Comparison of ENCODE assay signal across 1 cellular context in the genomic region with DNA sequence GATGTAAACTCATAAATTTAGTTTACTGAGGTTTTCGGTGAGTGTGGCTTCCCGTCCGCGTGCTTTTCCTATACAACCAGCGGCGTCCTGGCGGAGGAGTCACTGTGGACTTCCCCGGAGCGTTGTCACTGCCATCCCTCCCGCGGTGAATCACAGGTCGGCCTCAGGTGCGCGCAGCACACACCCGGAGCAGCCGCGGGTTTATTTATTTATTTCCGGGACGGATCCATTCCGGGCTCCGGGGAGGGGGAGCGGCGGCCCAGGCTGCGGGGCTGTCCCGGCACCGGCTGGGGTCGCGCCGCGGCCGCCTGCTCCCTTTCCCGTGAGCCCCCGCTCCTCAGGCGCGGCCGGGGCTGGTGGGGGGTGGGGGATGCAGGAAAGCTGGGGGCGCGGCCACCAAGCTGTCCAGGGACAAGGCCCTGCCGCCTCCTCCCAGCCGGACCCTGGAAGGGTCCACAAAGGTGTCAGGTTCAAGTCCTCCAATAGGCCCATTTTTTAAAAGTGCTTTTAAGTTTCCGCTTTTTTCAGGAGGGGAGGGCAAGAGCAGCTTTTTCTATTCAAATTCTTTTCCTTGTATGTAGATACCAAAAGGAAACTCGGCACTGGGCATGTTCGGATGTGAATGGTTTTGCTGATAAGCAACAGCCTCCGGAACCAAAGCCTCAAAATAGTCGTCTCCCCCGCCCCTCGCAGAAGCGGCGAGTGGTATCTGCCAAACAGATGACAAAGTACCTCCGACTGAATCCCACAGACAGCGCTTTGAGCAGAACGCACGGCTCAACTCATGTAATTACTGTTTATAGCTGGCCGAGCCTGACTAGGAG.
A peak's percentile ranks its signal among the peaks of the same experiment; 100 is the strongest.
TF ChIP-seq lines count a peak whose summit lies in the region.

No MANE protein-coding gene starts in this region.

TF ChIP-seq in HepG2, 621 proteins besides CTCF, POLR2A, EP300 and RAD21 (continued from another document and continues in another):
- TF ChIP-seq, protein P1, sequence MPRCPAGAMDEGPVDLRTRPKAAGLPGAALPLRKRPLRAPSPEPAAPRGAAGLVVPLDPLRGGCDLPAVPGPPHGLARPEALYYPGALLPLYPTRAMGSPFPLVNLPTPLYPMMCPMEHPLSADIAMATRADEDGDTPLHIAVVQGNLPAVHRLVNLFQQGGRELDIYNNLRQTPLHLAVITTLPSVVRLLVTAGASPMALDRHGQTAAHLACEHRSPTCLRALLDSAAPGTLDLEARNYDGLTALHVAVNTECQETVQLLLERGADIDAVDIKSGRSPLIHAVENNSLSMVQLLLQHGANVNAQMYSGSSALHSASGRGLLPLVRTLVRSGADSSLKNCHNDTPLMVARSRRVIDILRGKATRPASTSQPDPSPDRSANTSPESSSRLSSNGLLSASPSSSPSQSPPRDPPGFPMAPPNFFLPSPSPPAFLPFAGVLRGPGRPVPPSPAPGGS (CRISPR knock-in tag; IDR thresholded peaks at IDR 0.05): peak; percentile 52; the same call in 1 of the 2 replicates
- TF ChIP-seq GABPB1 (CRISPR knock-in tag; IDR thresholded peaks at IDR 0.05) (peak; percentile 66; the same call in 1 of the 2 replicates), NR1H2 (CRISPR knock-in tag; IDR thresholded peaks at IDR 0.05; ENCODE audit: borderline replicate concordance, low read depth) (no peak), SOX13 (IDR thresholded peaks at IDR 0.05) (no peak), SOX13 (CRISPR knock-in tag; conservative IDR thresholded peaks at IDR 0.05 in 1 of 2, IDR thresholded peaks at IDR 0.05 in 1 of 2) (peak in 1 of 2 experiments; percentile 68; a peak in 1 of 4 replicates), MXI1 (IDR thresholded peaks at IDR 0.05; ENCODE audit: borderline replicate concordance, low read depth, low read length) (peak; percentile 75; the same call in 2 of the 3 replicates), RARA (CRISPR knock-in tag; IDR thresholded peaks at IDR 0.05) (0 out of 2 replicates have a peak, but pooled peaks have one; percentile 31), MIXL1 (CRISPR knock-in tag; IDR thresholded peaks at IDR 0.05) (no peak), FOSL2 (CRISPR knock-in tag; IDR thresholded peaks at IDR 0.05) (peak; percentile 73), ZNF761 (CRISPR knock-in tag; conservative IDR thresholded peaks at IDR 0.05) (0 out of 2 replicates have a peak, but pooled peaks have one; percentile 31), ATF7-NPFF (CRISPR knock-in tag; IDR thresholded peaks at IDR 0.05; ENCODE audit: low read depth) (peak; percentile 46; the same call in 1 of the 2 replicates), HOXD1 (CRISPR knock-in tag; IDR thresholded peaks at IDR 0.05) (no peak), MEF2D (CRISPR knock-in tag; IDR thresholded peaks at IDR 0.05) (no peak), NR2F6 (IDR thresholded peaks at IDR 0.05) (peak; percentile 21; the same call in 1 of the 2 replicates), NR2F6 (CRISPR knock-in tag; IDR thresholded peaks at IDR 0.05) (no peak), TBL1XR1 (IDR thresholded peaks at IDR 0.05; ENCODE audit: borderline replicate concordance, low read length, partially characterized antibody) (no peak), PHF21A (CRISPR knock-in tag; IDR thresholded peaks at IDR 0.05) (peak; percentile 78), KDM3A (CRISPR knock-in tag; IDR thresholded peaks at IDR 0.05; ENCODE audit: low read depth) (no peak), KMT2B (CRISPR knock-in tag; IDR thresholded peaks at IDR 0.05) (peak; percentile 75), TSC22D2 (CRISPR knock-in tag; IDR thresholded peaks at IDR 0.05; ENCODE audit: borderline replicate concordance) (no peak), RFXAP (CRISPR knock-in tag; IDR thresholded peaks at IDR 0.05; ENCODE audit: borderline replicate concordance) (no peak), ZFP62 (CRISPR knock-in tag; IDR thresholded peaks at IDR 0.05) (no peak), PLRG1 (conservative IDR thresholded peaks at IDR 0.05) (no peak), GPN1 (CRISPR knock-in tag; IDR thresholded peaks at IDR 0.05; ENCODE audit: borderline replicate concordance) (no peak), ZNF552 (CRISPR knock-in tag; IDR thresholded peaks at IDR 0.05; ENCODE audit: borderline replicate concordance) (peak; percentile 50; the same call in 1 of the 2 replicates)
- TF ChIP-seq, protein P2, sequence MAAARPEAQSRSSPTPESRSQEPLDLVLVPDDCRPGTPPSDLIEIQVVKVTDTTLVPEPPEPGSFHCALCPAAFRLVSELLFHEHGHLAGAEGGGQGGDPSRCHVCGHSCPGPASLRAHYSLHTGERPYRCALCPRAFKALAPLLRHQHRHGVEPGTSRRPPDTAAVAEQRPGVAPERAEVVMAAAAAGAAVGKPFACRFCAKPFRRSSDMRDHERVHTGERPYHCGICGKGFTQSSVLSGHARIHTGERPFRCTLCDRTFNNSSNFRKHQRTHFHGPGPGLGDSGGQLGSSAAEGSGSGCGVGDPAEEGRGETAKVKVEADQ (CRISPR knock-in tag; IDR thresholded peaks at IDR 0.05; ENCODE audit: borderline replicate concordance): no peak
- TF ChIP-seq, protein P3, sequence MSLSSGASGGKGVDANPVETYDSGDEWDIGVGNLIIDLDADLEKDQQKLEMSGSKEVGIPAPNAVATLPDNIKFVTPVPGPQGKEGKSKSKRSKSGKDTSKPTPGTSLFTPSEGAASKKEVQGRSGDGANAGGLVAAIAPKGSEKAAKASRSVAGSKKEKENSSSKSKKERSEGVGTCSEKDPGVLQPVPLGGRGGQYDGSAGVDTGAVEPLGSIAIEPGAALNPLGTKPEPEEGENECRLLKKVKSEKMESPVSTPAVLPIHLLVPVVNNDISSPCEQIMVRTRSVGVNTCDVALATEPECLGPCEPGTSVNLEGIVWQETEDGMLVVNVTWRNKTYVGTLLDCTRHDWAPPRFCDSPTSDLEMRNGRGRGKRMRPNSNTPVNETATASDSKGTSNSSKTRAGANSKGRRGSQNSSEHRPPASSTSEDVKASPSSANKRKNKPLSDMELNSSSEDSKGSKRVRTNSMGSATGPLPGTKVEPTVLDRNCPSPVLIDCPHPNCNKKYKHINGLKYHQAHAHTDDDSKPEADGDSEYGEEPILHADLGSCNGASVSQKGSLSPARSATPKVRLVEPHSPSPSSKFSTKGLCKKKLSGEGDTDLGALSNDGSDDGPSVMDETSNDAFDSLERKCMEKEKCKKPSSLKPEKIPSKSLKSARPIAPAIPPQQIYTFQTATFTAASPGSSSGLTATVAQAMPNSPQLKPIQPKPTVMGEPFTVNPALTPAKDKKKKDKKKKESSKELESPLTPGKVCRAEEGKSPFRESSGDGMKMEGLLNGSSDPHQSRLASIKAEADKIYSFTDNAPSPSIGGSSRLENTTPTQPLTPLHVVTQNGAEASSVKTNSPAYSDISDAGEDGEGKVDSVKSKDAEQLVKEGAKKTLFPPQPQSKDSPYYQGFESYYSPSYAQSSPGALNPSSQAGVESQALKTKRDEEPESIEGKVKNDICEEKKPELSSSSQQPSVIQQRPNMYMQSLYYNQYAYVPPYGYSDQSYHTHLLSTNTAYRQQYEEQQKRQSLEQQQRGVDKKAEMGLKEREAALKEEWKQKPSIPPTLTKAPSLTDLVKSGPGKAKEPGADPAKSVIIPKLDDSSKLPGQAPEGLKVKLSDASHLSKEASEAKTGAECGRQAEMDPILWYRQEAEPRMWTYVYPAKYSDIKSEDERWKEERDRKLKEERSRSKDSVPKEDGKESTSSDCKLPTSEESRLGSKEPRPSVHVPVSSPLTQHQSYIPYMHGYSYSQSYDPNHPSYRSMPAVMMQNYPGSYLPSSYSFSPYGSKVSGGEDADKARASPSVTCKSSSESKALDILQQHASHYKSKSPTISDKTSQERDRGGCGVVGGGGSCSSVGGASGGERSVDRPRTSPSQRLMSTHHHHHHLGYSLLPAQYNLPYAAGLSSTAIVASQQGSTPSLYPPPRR (CRISPR knock-in tag; IDR thresholded peaks at IDR 0.05; ENCODE audit: borderline replicate concordance): no peak
- TF ChIP-seq, protein P4, sequence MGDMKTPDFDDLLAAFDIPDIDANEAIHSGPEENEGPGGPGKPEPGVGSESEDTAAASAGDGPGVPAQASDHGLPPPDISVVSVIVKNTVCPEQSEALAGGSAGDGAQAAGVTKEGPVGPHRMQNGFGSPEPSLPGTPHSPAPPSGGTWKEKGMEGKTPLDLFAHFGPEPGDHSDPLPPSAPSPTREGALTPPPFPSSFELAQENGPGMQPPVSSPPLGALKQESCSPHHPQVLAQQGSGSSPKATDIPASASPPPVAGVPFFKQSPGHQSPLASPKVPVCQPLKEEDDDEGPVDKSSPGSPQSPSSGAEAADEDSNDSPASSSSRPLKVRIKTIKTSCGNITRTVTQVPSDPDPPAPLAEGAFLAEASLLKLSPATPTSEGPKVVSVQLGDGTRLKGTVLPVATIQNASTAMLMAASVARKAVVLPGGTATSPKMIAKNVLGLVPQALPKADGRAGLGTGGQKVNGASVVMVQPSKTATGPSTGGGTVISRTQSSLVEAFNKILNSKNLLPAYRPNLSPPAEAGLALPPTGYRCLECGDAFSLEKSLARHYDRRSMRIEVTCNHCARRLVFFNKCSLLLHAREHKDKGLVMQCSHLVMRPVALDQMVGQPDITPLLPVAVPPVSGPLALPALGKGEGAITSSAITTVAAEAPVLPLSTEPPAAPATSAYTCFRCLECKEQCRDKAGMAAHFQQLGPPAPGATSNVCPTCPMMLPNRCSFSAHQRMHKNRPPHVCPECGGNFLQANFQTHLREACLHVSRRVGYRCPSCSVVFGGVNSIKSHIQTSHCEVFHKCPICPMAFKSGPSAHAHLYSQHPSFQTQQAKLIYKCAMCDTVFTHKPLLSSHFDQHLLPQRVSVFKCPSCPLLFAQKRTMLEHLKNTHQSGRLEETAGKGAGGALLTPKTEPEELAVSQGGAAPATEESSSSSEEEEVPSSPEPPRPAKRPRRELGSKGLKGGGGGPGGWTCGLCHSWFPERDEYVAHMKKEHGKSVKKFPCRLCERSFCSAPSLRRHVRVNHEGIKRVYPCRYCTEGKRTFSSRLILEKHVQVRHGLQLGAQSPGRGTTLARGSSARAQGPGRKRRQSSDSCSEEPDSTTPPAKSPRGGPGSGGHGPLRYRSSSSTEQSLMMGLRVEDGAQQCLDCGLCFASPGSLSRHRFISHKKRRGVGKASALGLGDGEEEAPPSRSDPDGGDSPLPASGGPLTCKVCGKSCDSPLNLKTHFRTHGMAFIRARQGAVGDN (CRISPR knock-in tag; IDR thresholded peaks at IDR 0.05): peak; percentile 87
- TF ChIP-seq, protein P5, sequence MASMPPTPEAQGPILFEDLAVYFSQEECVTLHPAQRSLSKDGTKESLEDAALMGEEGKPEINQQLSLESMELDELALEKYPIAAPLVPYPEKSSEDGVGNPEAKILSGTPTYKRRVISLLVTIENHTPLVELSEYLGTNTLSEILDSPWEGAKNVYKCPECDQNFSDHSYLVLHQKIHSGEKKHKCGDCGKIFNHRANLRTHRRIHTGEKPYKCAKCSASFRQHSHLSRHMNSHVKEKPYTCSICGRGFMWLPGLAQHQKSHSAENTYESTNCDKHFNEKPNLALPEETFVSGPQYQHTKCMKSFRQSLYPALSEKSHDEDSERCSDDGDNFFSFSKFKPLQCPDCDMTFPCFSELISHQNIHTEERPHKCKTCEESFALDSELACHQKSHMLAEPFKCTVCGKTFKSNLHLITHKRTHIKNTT (CRISPR knock-in tag; IDR thresholded peaks at IDR 0.05): no peak
- TF ChIP-seq, protein P6, sequence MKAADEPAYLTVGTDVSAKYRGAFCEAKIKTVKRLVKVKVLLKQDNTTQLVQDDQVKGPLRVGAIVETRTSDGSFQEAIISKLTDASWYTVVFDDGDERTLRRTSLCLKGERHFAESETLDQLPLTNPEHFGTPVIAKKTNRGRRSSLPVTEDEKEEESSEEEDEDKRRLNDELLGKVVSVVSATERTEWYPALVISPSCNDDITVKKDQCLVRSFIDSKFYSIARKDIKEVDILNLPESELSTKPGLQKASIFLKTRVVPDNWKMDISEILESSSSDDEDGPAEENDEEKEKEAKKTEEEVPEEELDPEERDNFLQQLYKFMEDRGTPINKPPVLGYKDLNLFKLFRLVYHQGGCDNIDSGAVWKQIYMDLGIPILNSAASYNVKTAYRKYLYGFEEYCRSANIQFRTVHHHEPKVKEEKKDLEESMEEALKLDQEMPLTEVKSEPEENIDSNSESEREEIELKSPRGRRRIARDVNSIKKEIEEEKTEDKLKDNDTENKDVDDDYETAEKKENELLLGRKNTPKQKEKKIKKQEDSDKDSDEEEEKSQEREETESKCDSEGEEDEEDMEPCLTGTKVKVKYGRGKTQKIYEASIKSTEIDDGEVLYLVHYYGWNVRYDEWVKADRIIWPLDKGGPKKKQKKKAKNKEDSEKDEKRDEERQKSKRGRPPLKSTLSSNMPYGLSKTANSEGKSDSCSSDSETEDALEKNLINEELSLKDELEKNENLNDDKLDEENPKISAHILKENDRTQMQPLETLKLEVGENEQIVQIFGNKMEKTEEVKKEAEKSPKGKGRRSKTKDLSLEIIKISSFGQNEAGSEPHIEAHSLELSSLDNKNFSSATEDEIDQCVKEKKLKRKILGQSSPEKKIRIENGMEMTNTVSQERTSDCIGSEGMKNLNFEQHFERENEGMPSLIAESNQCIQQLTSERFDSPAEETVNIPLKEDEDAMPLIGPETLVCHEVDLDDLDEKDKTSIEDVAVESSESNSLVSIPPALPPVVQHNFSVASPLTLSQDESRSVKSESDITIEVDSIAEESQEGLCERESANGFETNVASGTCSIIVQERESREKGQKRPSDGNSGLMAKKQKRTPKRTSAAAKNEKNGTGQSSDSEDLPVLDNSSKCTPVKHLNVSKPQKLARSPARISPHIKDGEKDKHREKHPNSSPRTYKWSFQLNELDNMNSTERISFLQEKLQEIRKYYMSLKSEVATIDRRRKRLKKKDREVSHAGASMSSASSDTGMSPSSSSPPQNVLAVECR (CRISPR knock-in tag; IDR thresholded peaks at IDR 0.05; ENCODE audit: borderline replicate concordance): peak; percentile 37; the same call in 1 of the 2 replicates
- TF ChIP-seq, protein P7, sequence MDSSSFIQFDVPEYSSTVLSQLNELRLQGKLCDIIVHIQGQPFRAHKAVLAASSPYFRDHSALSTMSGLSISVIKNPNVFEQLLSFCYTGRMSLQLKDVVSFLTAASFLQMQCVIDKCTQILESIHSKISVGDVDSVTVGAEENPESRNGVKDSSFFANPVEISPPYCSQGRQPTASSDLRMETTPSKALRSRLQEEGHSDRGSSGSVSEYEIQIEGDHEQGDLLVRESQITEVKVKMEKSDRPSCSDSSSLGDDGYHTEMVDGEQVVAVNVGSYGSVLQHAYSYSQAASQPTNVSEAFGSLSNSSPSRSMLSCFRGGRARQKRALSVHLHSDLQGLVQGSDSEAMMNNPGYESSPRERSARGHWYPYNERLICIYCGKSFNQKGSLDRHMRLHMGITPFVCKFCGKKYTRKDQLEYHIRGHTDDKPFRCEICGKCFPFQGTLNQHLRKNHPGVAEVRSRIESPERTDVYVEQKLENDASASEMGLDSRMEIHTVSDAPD (CRISPR knock-in tag; IDR thresholded peaks at IDR 0.05): no peak; the same call in 1 of the 2 replicates
- TF ChIP-seq, protein P8, sequence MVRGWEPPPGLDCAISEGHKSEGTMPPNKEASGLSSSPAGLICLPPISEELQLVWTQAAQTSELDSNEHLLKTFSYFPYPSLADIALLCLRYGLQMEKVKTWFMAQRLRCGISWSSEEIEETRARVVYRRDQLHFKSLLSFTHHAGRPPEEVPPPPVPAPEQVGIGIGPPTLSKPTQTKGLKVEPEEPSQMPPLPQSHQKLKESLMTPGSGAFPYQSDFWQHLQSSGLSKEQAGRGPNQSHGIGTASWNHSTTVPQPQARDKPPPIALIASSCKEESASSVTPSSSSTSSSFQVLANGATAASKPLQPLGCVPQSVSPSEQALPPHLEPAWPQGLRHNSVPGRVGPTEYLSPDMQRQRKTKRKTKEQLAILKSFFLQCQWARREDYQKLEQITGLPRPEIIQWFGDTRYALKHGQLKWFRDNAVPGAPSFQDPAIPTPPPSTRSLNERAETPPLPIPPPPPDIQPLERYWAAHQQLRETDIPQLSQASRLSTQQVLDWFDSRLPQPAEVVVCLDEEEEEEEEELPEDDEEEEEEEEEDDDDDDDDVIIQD (CRISPR knock-in tag; IDR thresholded peaks at IDR 0.05; ENCODE audit: low read depth): peak; percentile 29; the same call in 1 of the 2 replicates
